25 cellular contexts compared by ENCODE assay signal in the genomic region with DNA sequence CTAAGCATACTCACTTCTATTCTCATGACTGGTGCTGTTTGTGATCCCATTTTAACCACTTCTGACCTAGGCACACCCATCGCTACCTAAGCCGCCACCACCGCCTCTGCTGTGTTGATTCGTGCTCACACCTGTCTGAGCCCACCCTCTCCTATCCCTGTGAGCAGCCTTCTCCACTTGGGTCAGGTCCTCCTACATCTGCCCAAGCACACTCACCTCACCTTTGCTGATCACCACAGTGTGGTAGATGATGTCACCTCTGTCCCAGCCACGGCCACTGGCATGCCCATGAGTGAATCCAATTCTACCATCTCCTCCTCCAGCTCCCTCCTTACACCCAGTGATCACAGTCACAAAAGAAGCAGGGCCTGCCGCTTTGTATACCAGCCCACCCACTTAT. TPM values are rescaled to one million over a fixed set of nuclear protein-coding genes. Genes with fewer than 3 reads are reported as not detected.
"Had no signal": no experiment of that assay in that cellular context is flagged by ENCODE, and none has a peak within 500 bp of the region (broad histone marks: within the 10 kb centered on the region; RNA-seq: fewer than 3 reads in every experiment).

No MANE protein-coding gene starts in this region.

- DNase-seq: activated CD4-positive, alpha-beta T cell treated with anti-CD3 and anti-CD28 coated beads, Interleukin-2, amount 50 U/mL, for 1 hour; activated gamma-delta T cell; esophagus squamous epithelium; gastrocnemius medialis; hippocampal formation; kidney glomerular epithelial cell; left ventricle myocardium inferior; naive thymus-derived CD8-positive, alpha-beta T cell; small intestine; stimulated activated CD4-positive, alpha-beta T cell treated with anti-CD3 and anti-CD28 coated beads, Interleukin-4, amount 100 ng/mL, for 1 hour; T-helper 1 cell; tibial artery had no signal

- H3K9ac ChIP-seq: neural progenitor cell had no signal

- H3K4me3 Mint-ChIP-seq: activated naive CD4-positive, alpha-beta T cell treated with anti-CD3 and anti-CD28 coated beads, Interleukin-2, amount 50 U/mL, for 24 hours; mesothelial cell of epicardium; naive thymus-derived CD8-positive, alpha-beta T cell; neural progenitor cell; stimulated activated naive CD8-positive, alpha-beta T cell treated with anti-CD3 and anti-CD28 coated beads, Interleukin-15, Interleukin-2, amounts not matched to agents 100 ng/mL and 50 ng/mL, for 24 hours had no signal

- H3K27me3 ChIP-seq: gastrocnemius medialis, neural progenitor cell, SJSA1 had no signal

- H3K4me3 ChIP-seq: coronary artery, esophagus squamous epithelium, gastrocnemius medialis, left ventricle myocardium inferior, neural progenitor cell, SJSA1, tibial artery had no signal

- H3K36me3 ChIP-seq: esophagus squamous epithelium, gastrocnemius medialis, left ventricle myocardium inferior, neural progenitor cell, SJSA1, tibial artery had no signal

- ATAC-seq: gastrocnemius medialis; naive thymus-derived CD8-positive, alpha-beta T cell; sciatic nerve had no signal

- H2AFZ ChIP-seq: neural progenitor cell had no signal

- H3K9me3 Mint-ChIP-seq: activated naive CD4-positive, alpha-beta T cell treated with anti-CD3 and anti-CD28 coated beads, Interleukin-2, amount 50 U/mL, for 24 hours; mesothelial cell of epicardium; naive thymus-derived CD8-positive, alpha-beta T cell; stimulated activated naive CD8-positive, alpha-beta T cell treated with anti-CD3 and anti-CD28 coated beads, Interleukin-15, Interleukin-2, amounts not matched to agents 100 ng/mL and 50 ng/mL, for 24 hours had no signal

- FAIRE-seq: astrocyte, small intestine had no signal

- H3K27ac Mint-ChIP-seq: activated naive CD4-positive, alpha-beta T cell treated with anti-CD3 and anti-CD28 coated beads, Interleukin-2, amount 50 U/mL, for 24 hours; mesothelial cell of epicardium; neural progenitor cell; stimulated activated naive CD8-positive, alpha-beta T cell treated with anti-CD3 and anti-CD28 coated beads, Interleukin-15, Interleukin-2, amounts not matched to agents 100 ng/mL and 50 ng/mL, for 24 hours had no signal

- H3K27ac ChIP-seq: coronary artery, esophagus squamous epithelium, gastrocnemius medialis, left ventricle myocardium inferior, neural progenitor cell, SJSA1, tibial artery had no signal

- H3K4me2 ChIP-seq: neural progenitor cell had no signal

- H3K4me1 ChIP-seq: esophagus squamous epithelium, neural progenitor cell, SJSA1, tibial artery had no signal

- H3K9me3 ChIP-seq: esophagus squamous epithelium, gastrocnemius medialis, left ventricle myocardium inferior, SJSA1, tibial artery had no signal

- H3K36me3 Mint-ChIP-seq: activated naive CD4-positive, alpha-beta T cell treated with anti-CD3 and anti-CD28 coated beads, Interleukin-2, amount 50 U/mL, for 24 hours; mesothelial cell of epicardium; naive thymus-derived CD8-positive, alpha-beta T cell; neural progenitor cell had no signal

- H3K4me1 Mint-ChIP-seq: activated naive CD4-positive, alpha-beta T cell treated with anti-CD3 and anti-CD28 coated beads, Interleukin-2, amount 50 U/mL, for 24 hours; mesothelial cell of epicardium; neural progenitor cell had no signal

- H3K27me3 Mint-ChIP-seq: activated naive CD4-positive, alpha-beta T cell treated with anti-CD3 and anti-CD28 coated beads, Interleukin-2, amount 50 U/mL, for 24 hours had no signal

RNA-seq across cellular contexts. Expression of a gene that starts 20.8 kb away (rescaled TPM):
- total RNA-seq: lung microvascular endothelial cell; mesothelial cell of epicardium; naive thymus-derived CD8-positive, alpha-beta T cell; osteoblast; posterior vena cava; sciatic nerve; SJSA1; urinary bladder had no signal
- polyA plus RNA-seq: naive thymus-derived CD8-positive, alpha-beta T cell; small intestine; urinary bladder had no signal

RNA-seq across cellular contexts. Expression of a gene that starts 47.6 kb away (rescaled TPM):
- total RNA-seq: astrocyte; gastrocnemius medialis; left ventricle myocardium inferior; lung microvascular endothelial cell; mesothelial cell of epicardium; naive thymus-derived CD8-positive, alpha-beta T cell; osteoblast; posterior vena cava; renal cortical epithelial cell; SJSA1; urinary bladder had no signal
- polyA plus RNA-seq: naive thymus-derived CD8-positive, alpha-beta T cell; urinary bladder had no signal
